13 cellular contexts compared by ENCODE assay signal in the genomic region with DNA sequence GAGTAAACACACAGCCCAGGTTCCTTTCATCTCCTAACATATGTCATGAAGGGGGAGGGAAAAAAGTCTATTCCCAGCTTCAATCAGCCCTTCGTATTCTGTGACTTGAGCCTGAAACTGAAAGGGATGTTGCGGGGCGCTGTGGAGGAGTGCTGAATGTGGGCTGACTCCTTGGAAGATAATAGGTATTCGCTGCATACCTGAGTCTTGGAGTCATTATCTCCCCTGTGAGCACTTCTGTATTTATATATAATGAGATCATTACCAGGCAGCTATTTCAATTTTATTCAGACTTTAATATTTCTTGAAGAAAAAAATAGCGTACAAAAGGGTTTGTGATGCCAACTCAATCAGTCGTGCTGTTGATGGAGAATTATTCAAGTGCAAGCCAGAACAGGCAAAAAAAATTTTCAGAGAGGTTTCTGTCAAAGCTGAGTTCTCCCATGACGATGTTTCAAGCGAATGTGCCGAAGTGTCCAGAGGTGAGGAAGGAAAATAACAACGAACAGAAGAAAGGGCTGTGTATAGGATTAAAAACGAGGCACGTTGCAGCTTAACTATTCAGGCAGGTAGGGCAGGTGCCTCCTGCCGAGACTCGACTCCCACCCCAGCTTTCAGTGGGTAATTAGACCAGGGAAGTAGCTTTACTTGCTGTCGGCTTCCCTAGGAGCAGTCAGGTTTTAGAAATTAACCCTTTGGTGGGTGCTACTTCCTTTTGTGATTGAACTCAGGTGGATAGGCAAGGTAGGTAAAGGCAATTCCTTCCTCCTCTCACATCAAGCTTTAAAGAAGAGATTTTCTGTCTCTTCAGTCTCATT.
DNase-seq lines count a peak whose midpoint lies in the region; ATAC-seq and TF ChIP-seq lines count a peak whose summit lies in the region.
"Had no signal": no experiment of that assay in that cellular context is flagged by ENCODE, and none has a peak within 500 bp of the region (broad histone marks: within the 10 kb centered on the region; RNA-seq: fewer than 3 reads in every experiment).

No MANE protein-coding gene starts in this region.

- H3K27me3 Mint-ChIP-seq in mesothelial cell of epicardium (ENCODE audit: low read depth): no peaks in the 10 kb centered on the region
- H3K27me3 Mint-ChIP-seq in CD4-positive, alpha-beta memory T cell: peaks cover 5 to 12% of the 10 kb centered on the region in 2 donors

- intact Hi-C loops in spleen (cut with DNase I; ENCODE audit: low total_unique reads): no loop called here
- intact Hi-C loops in CD4-positive, alpha-beta memory T cell (cut with micrococcal nuclease): no loop called here

- ATAC-seq in GM21423 (IDR thresholded peaks at IDR 0.05; ENCODE audit: unreplicated experiment): no peak
- ATAC-seq: natural killer cell; stimulated activated naive B cell treated with anti-CD40 and anti-IgM and Interleukin-4, amounts not matched to agents 10 μg/mL and 1 μg/mL and 100 μg/mL, for 72 hours had no signal

- H3K4me1 ChIP-seq in spleen: no peaks in the 10 kb centered on the region
- H3K4me1 ChIP-seq in CD4-positive, alpha-beta memory T cell (ENCODE audit: insufficient read depth, low read length): no peaks in the 10 kb centered on the region

- no peaks in the 10 kb centered on the region for H3K36me3 ChIP-seq in spleen
- H3K36me3 ChIP-seq in CD4-positive, alpha-beta memory T cell (ENCODE audit: insufficient read depth, low read length): no peaks in the 10 kb centered on the region

- POLR2A ChIA-PET in CD4-positive, alpha-beta memory T cell (lab: Charles Lee; ENCODE audit: partially characterized antibody): no interaction called here

- TF ChIP-seq CTCF in mesothelial cell of epicardium (IDR thresholded peaks at IDR 0.05; ENCODE audit: unreplicated experiment) (no peak), spleen (IDR thresholded peaks at IDR 0.05 in 8 of 11, conservative IDR thresholded peaks at IDR 0.05 in 3 of 11) (no peak)

- CTCF ChIA-PET in CD4-positive, alpha-beta memory T cell (lab: Charles Lee; ENCODE audit: partially characterized antibody): no interaction called here

- WGBS in spleen, 5 donors: 24 to 30% (median 24%) methylated on average over 15 of the region's 15 CpGs

- H3K27me3 ChIP-seq in spleen (replicated peaks in 1 of 7): peaks cover 0 to 28% (median 0%) of the 10 kb centered on the region in 7 donors
- no peaks in the 10 kb centered on the region for H3K27me3 ChIP-seq in CD4-positive, alpha-beta memory T cell (ENCODE audit: insufficient read depth, low read length)

- H3K4me3 Mint-ChIP-seq in mesothelial cell of epicardium: peak overlapping the region; percentile 40
- H3K4me3 Mint-ChIP-seq in CD4-positive, alpha-beta memory T cell: peak overlapping the region in 4 of 8 donors; percentile 20 to 57 (median 44)
- H3K4me3 Mint-ChIP-seq: natural killer cell; stimulated activated naive B cell treated with anti-CD40 and anti-IgM and Interleukin-4, amounts not matched to agents 10 μg/mL and 1 μg/mL and 100 μg/mL, for 72 hours had no signal

- H3K27ac Mint-ChIP-seq in mesothelial cell of epicardium: peak overlapping the region; percentile 87
- no peak overlapping the region for H3K27ac Mint-ChIP-seq in CD4-positive, alpha-beta memory T cell
- H3K27ac Mint-ChIP-seq: natural killer cell; stimulated activated naive B cell treated with anti-CD40 and anti-IgM and Interleukin-4, amounts not matched to agents 10 μg/mL and 1 μg/mL and 100 μg/mL, for 72 hours had no signal

- H3K27ac ChIP-seq in spleen: no peak overlapping the region
- no peak overlapping the region for H3K27ac ChIP-seq in CD4-positive, alpha-beta memory T cell (ENCODE audit: low read depth, low read length)
- H3K27ac ChIP-seq: C4-2B had no signal

- peaks cover 26% of the 10 kb centered on the region for H3K4me1 Mint-ChIP-seq in mesothelial cell of epicardium
- H3K4me1 Mint-ChIP-seq in CD4-positive, alpha-beta memory T cell: peaks cover 4 to 11% (median 6%) of the 10 kb centered on the region in 4 donors
- H3K4me1 Mint-ChIP-seq: natural killer cell had no signal

- H3K9me3 Mint-ChIP-seq in mesothelial cell of epicardium: peaks cover 16% of the 10 kb centered on the region
- H3K9me3 Mint-ChIP-seq in CD4-positive, alpha-beta memory T cell: peaks cover 0 to 6% (median 0%) of the 10 kb centered on the region in 8 donors
- H3K9me3 Mint-ChIP-seq: natural killer cell had no signal

- H3K9me3 ChIP-seq in spleen: no peaks in the 10 kb centered on the region
- H3K9me3 ChIP-seq in CD4-positive, alpha-beta memory T cell (ENCODE audit: control insufficient read depth in 1 of 2, low read length in 2 of 2): no peaks in the 10 kb centered on the region

- DNase-seq in DMS79 (lab: John Stamatoyannopoulos, UW) (peak; percentile 31), NCI-H2081 (lab: John Stamatoyannopoulos, UW) (peak; percentile 63 to 83), cerebellar cortex (ENCODE audit: low spot score) (peak; percentile 35), mesothelial cell of epicardium (ENCODE audit: low spot score in 2 of 2, unreplicated experiment in 2 of 2) (no peak), SW 1271 (lab: John Stamatoyannopoulos, UW) (no peak), spleen (no peak)
- DNase-seq in CD4-positive, alpha-beta memory T cell: no peak
- DNase-seq: activated CD4-positive, alpha-beta T cell treated with anti-CD3 and anti-CD28 coated beads for 4 hours; activated naive CD4-positive, alpha-beta T cell; natural killer cell; stimulated activated naive B cell treated with anti-CD40 and anti-IgM and Interleukin-4, amounts not matched to agents 10 μg/mL and 1 μg/mL and 100 μg/mL, for 72 hours had no signal

- no peak for TF ChIP-seq POLR2A in spleen (IDR thresholded peaks at IDR 0.05)

- no peak overlapping the region for H3K4me3 ChIP-seq in spleen
- no peak overlapping the region for H3K4me3 ChIP-seq in CD4-positive, alpha-beta memory T cell (ENCODE audit: low read length in 2 of 2)

- peaks cover 8% of the 10 kb centered on the region for H3K36me3 Mint-ChIP-seq in mesothelial cell of epicardium
- no peaks in the 10 kb centered on the region for H3K36me3 Mint-ChIP-seq in CD4-positive, alpha-beta memory T cell
- H3K36me3 Mint-ChIP-seq: natural killer cell; stimulated activated naive B cell treated with anti-CD40 and anti-IgM and Interleukin-4, amounts not matched to agents 10 μg/mL and 1 μg/mL and 100 μg/mL, for 72 hours had no signal

Comparison
In these comparisons a context has a peak if more than half of its experiments do, and no peak if none do; other contexts are left out.
1. DNase-seq: peak in DMS79 (single experiment), NCI-H2081 (2 of 2) and cerebellar cortex (single experiment); none in mesothelial cell of epicardium (0 of 2), SW 1271 (0 of 2), spleen (single experiment) and CD4-positive, alpha-beta memory T cell (0 of 5).